ENCODE assay signal across 9 cellular contexts in genomic region chr14:104746071-104746545, GRCh38. TPM values are rescaled to one million over a fixed set of nuclear protein-coding genes. Genes with fewer than 3 reads are reported as not detected.
DNase-seq lines count a peak whose midpoint lies in the region; ATAC-seq and TF ChIP-seq lines count a peak whose summit lies in the region.
"Had no signal": no experiment of that assay in that cellular context is flagged by ENCODE, and none has a peak within 500 bp of the region (broad histone marks: within the 10 kb centered on the region; RNA-seq: fewer than 3 reads in every experiment).

No MANE protein-coding gene starts in this region.

- ATAC-seq in left ventricle myocardium superior (no peak), GM19455 (IDR thresholded peaks at IDR 0.05; ENCODE audit: unreplicated experiment) (no peak), left lobe of liver (no peak)
- peak; percentile 34 to 46 for ATAC-seq in stimulated activated naive B cell treated with anti-CD40 and anti-IgM and Interleukin-4, amounts not matched to agents 10 μg/mL and 1 μg/mL and 100 μg/mL, for 72 hours (replicated peaks)

- no peaks in the 10 kb centered on the region for H3K36me3 Mint-ChIP-seq in T-helper 2 cell treated with Interferon-gamma antibody and Interleukin-4, amounts not matched to agents 5 μg/mL and 100 μg/mL, for 36 hours (ENCODE audit: low read depth)
- H3K36me3 Mint-ChIP-seq in stimulated activated naive B cell treated with anti-CD40 and anti-IgM and Interleukin-4, amounts not matched to agents 10 μg/mL and 1 μg/mL and 100 μg/mL, for 72 hours = no peaks in the 10 kb centered on the region

- no peaks in the 10 kb centered on the region for H3K9me3 Mint-ChIP-seq in T-helper 2 cell treated with Interferon-gamma antibody and Interleukin-4, amounts not matched to agents 5 μg/mL and 100 μg/mL, for 36 hours
- H3K9me3 Mint-ChIP-seq in stimulated activated naive B cell treated with anti-CD40 and anti-IgM and Interleukin-4, amounts not matched to agents 10 μg/mL and 1 μg/mL and 100 μg/mL, for 72 hours = no peaks in the 10 kb centered on the region

- no peak overlapping the region for H3K27ac ChIP-seq in HEK293 (ENCODE audit: extremely low read depth, low read depth, low read length)

- TF ChIP-seq CTCF in HEK293 (tag by site-specific recombination; IDR thresholded peaks at IDR 0.05) = no peak

- no peaks in the 10 kb centered on the region for H3K9me3 ChIP-seq in HEK293 (ENCODE audit: control insufficient read depth, insufficient read depth, low read depth, low read length)
- H3K9me3 ChIP-seq: body of pancreas had no signal

- CTCF ChIA-PET in HEK293 (lab: Yijun Ruan, JAX) = no interaction called here

- H3K27ac Mint-ChIP-seq in T-helper 2 cell treated with Interferon-gamma antibody and Interleukin-4, amounts not matched to agents 5 μg/mL and 100 μg/mL, for 36 hours = no peak overlapping the region
- no peak overlapping the region for H3K27ac Mint-ChIP-seq in stimulated activated naive B cell treated with anti-CD40 and anti-IgM and Interleukin-4, amounts not matched to agents 10 μg/mL and 1 μg/mL and 100 μg/mL, for 72 hours

- no peaks in the 10 kb centered on the region for H3K27me3 Mint-ChIP-seq in T-helper 2 cell treated with Interferon-gamma antibody and Interleukin-4, amounts not matched to agents 5 μg/mL and 100 μg/mL, for 36 hours (ENCODE audit: low read depth)
- H3K27me3 Mint-ChIP-seq in stimulated activated naive B cell treated with anti-CD40 and anti-IgM and Interleukin-4, amounts not matched to agents 10 μg/mL and 1 μg/mL and 100 μg/mL, for 72 hours = no peaks in the 10 kb centered on the region

- no peak overlapping the region for H3K4me3 ChIP-seq in HEK293 (ENCODE audit: low read depth, low read length)
- H3K4me3 ChIP-seq: body of pancreas had no signal

- H3K4me3 Mint-ChIP-seq in T-helper 2 cell treated with Interferon-gamma antibody and Interleukin-4, amounts not matched to agents 5 μg/mL and 100 μg/mL, for 36 hours = no peak overlapping the region
- H3K4me3 Mint-ChIP-seq in stimulated activated naive B cell treated with anti-CD40 and anti-IgM and Interleukin-4, amounts not matched to agents 10 μg/mL and 1 μg/mL and 100 μg/mL, for 72 hours = no peak overlapping the region

- no peaks in the 10 kb centered on the region for H3K36me3 ChIP-seq in HEK293 (ENCODE audit: control insufficient read depth in 2 of 2, insufficient read depth in 1 of 2, low read length in 2 of 2)

- DNase-seq in T-helper 2 cell treated with Interferon-gamma antibody and Interleukin-4, amounts not matched to agents 5 μg/mL and 100 μg/mL, for 36 hours (ENCODE audit: low spot score) = peak; percentile 13
- DNase-seq in left ventricle myocardium superior = peak; percentile 26
- DNase-seq in stimulated activated naive B cell treated with anti-CD40 and anti-IgM and Interleukin-4, amounts not matched to agents 10 μg/mL and 1 μg/mL and 100 μg/mL, for 72 hours = no peak
- no peak for DNase-seq in left lobe of liver (ENCODE audit: low spot score)
- DNase-seq in DMS53 treated with DMSO at 0.1 percent for 48 hours (lab: John Stamatoyannopoulos, UW; ENCODE audit: unreplicated experiment) = no peak
- DNase-seq: KG1 had no signal

- intact Hi-C loops in left ventricle myocardium superior (cut with micrococcal nuclease) = no loop called here

- POLR2A ChIA-PET in HEK293 (lab: Yijun Ruan, JAX) = no interaction called here

- no peaks in the 10 kb centered on the region for H3K4me1 Mint-ChIP-seq in T-helper 2 cell treated with Interferon-gamma antibody and Interleukin-4, amounts not matched to agents 5 μg/mL and 100 μg/mL, for 36 hours (ENCODE audit: low read depth)
- H3K4me1 Mint-ChIP-seq in stimulated activated naive B cell treated with anti-CD40 and anti-IgM and Interleukin-4, amounts not matched to agents 10 μg/mL and 1 μg/mL and 100 μg/mL, for 72 hours = peaks cover 7 to 8% of the 10 kb centered on the region in 2 donors

- H3K4me1 ChIP-seq in HEK293 (ENCODE audit: control insufficient read depth, insufficient read depth, low read length) = no peaks in the 10 kb centered on the region

TF ChIP-seq in HEK293, 187 proteins besides CTCF, POLR2A, EP300 and RAD21:
- TF ChIP-seq ZNF433 (tag by site-specific recombination; IDR thresholded peaks at IDR 0.05; ENCODE audit: low read depth) (no peak), ZFHX2 (tag by site-specific recombination; conservative IDR thresholded peaks at IDR 0.05) (peak; percentile 97), ZNF692 (tag by site-specific recombination; IDR thresholded peaks at IDR 0.05) (peak; percentile 54; the same call in 1 of the 2 replicates), ZFP37 (tag by site-specific recombination; IDR thresholded peaks at IDR 0.05) (no peak), EGR2 (tag by site-specific recombination; IDR thresholded peaks at IDR 0.05; ENCODE audit: low read depth) (peak; percentile 96)

RNA-seq across cellular contexts. Expression of gene SIVA1, which starts 6.8 kb away (rescaled TPM):
- 65.1 TPM for total RNA-seq in left ventricle myocardium superior
- 50.3 TPM for total RNA-seq in left lobe of liver

RNA-seq across cellular contexts. Expression of gene ADSS1, which starts 22.1 kb away (rescaled TPM):
- total RNA-seq in left ventricle myocardium superior = 226 TPM
- 51.9 TPM for total RNA-seq in left lobe of liver

RNA-seq across cellular contexts. Expression of gene AKT1, which starts 49.4 kb away (rescaled TPM):
- 142 TPM for total RNA-seq in left ventricle myocardium superior
- 90.1 TPM for total RNA-seq in left lobe of liver

RNA-seq across cellular contexts. Expression of gene ZBTB42, which starts 54.8 kb away (rescaled TPM):
- total RNA-seq in left ventricle myocardium superior (5.3 TPM), left lobe of liver (4.9 TPM)

RNA-seq across cellular contexts. Expression of gene INF2, which starts 56.7 kb away (rescaled TPM):
- total RNA-seq in left ventricle myocardium superior (30.4 TPM), left lobe of liver (63.1 TPM)

Comparison
In these comparisons a context has a peak if more than half of its experiments do, and no peak if none do; other contexts are left out.
1. DNase-seq: peak in T-helper 2 cell treated with Interferon-gamma antibody and Interleukin-4, amounts not matched to agents 5 μg/mL and 100 μg/mL, for 36 hours (single experiment) and left ventricle myocardium superior (single experiment); none in stimulated activated naive B cell treated with anti-CD40 and anti-IgM and Interleukin-4, amounts not matched to agents 10 μg/mL and 1 μg/mL and 100 μg/mL, for 72 hours (single experiment), left lobe of liver (single experiment) and DMS53 treated with DMSO at 0.1 percent for 48 hours (single experiment).
2. ATAC-seq: peak in stimulated activated naive B cell treated with anti-CD40 and anti-IgM and Interleukin-4, amounts not matched to agents 10 μg/mL and 1 μg/mL and 100 μg/mL, for 72 hours (2 of 2); none in left ventricle myocardium superior (single experiment), GM19455 (single experiment) and left lobe of liver (single experiment).